In the genomic region with DNA sequence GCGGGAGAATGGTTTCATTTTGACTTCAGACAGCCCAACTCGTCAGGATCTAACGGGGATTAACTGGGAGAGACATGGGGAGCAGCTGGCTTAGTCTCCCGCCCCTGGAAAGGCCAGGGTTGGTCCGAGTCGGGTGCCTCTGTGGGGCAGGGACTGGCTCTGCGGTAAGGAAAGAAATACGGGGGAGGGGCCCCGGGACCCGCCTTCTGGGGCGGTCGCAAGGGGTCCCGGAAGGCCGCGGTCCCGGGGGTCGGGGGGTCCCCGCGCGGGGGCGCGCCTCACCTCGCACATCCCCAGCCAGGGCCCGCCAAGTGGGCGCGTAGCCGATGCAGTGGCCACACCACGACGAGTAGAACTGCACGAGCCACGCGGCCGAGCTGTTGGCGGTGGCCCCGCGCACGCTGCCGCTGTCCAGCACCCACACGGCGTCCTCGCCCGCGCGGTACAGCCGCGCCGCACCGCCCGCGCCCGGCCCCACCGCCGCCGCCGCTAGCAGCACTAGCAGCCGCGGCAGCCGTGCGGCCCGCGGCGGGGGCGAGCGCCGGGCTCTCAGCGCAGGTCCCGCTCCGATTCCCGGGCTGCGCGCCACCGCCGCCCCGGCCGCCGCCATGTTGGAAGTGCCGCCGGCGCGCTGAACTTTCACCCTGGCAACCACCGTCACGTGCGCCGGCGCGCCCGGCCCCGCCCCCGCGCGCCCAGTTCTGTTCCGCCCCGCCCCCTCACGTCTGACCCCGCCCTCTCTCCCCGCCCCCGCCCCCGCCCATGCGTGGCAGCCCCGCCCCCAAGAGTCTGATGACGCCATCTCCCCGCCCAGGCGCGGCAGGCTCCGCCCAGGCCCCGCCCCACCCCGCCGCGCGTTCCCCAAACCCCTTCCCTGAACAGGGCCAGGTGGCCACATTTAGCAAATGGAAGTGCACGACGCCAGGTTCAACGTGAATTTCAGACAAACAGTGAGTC, we compare ENCODE assay signal across 8 cellular contexts. TPM values are rescaled to one million over a fixed set of nuclear protein-coding genes. Genes with fewer than 3 reads are reported as not detected.
DNase-seq lines count a peak whose midpoint lies in the region; ATAC-seq and TF ChIP-seq lines count a peak whose summit lies in the region.

A gene with protein sequence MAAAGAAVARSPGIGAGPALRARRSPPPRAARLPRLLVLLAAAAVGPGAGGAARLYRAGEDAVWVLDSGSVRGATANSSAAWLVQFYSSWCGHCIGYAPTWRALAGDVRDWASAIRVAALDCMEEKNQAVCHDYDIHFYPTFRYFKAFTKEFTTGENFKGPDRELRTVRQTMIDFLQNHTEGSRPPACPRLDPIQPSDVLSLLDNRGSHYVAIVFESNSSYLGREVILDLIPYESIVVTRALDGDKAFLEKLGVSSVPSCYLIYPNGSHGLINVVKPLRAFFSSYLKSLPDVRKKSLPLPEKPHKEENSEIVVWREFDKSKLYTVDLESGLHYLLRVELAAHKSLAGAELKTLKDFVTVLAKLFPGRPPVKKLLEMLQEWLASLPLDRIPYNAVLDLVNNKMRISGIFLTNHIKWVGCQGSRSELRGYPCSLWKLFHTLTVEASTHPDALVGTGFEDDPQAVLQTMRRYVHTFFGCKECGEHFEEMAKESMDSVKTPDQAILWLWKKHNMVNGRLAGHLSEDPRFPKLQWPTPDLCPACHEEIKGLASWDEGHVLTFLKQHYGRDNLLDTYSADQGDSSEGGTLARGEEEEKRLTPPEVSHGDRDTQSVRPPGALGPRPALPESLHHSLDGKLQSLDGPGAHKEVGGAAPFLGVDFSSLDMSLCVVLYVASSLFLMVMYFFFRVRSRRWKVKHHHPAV (minus strand): TSS at position 619 of the 957 bp plus-strand sequence. CDS start 9 bp downstream, at position 610.

- H3K27me3 Mint-ChIP-seq in T-cell, result no peaks in the 10 kb centered on the region

- peaks cover 33 to 46% (median 43%) of the 10 kb centered on the region in 3 donors for H3K4me1 Mint-ChIP-seq in T-cell

- H3K9me3 ChIP-seq in cardiac muscle cell (ENCODE audit: low read depth) (no peaks in the 10 kb centered on the region), trophoblast cell (ENCODE audit: insufficient read depth, low read depth, low read length) (no peaks in the 10 kb centered on the region), tibial artery (no peaks in the 10 kb centered on the region)

- WGBS in trophoblast cell (ENCODE audit: extremely low coverage, insufficient coverage, insufficient read length), result no CpG with 5 or more reads among the region's 113 CpGs

- POLR2A ChIA-PET in T-cell (lab: Charles Lee), result no interaction called here

- no peaks in the 10 kb centered on the region for H3K36me3 Mint-ChIP-seq in T-cell

- H3K4me3 ChIP-seq in cardiac muscle cell (peak within 1 kb of the TSS; percentile 64), trophoblast cell (ENCODE audit: low read depth, low read length) (peak within 1 kb of the TSS; percentile 93), tibial artery (peak within 1 kb of the TSS; percentile 74)

- TF ChIP-seq CTCF in cardiac muscle cell (IDR thresholded peaks at IDR 0.05; ENCODE audit: low read depth, low read length) (no peak), tibial artery (IDR thresholded peaks at IDR 0.05) (peak in 1 of 2 experiments; percentile 17)

- H4K91ac ChIP-seq in trophoblast cell (ENCODE audit: low read depth, low read length), result peak within 1 kb of the TSS; percentile 26

- CTCF ChIA-PET in T-cell (lab: Charles Lee), result no interaction called here

- no peak within 1 kb of the TSS for H3K14ac ChIP-seq in trophoblast cell (ENCODE audit: low read length)

- no peaks in the 10 kb centered on the region for H3K79me2 ChIP-seq in trophoblast cell (ENCODE audit: control insufficient read depth, insufficient read depth, low read length, poor library complexity)

- no peak within 1 kb of the TSS for H2AK5ac ChIP-seq in trophoblast cell (ENCODE audit: low read length)

- no peak within 1 kb of the TSS for H2BK5ac ChIP-seq in trophoblast cell (ENCODE audit: low read depth, low read length, poor library complexity)

- intact Hi-C loops in tibial artery (cut with DNase I; ENCODE audit: low total_unique reads), result loop anchor here (10.0 kb wide), 1 partner anchor 281 kb away; a partner anchor contains a TSS

- no peak within 1 kb of the TSS for H2BK120ac ChIP-seq in trophoblast cell (ENCODE audit: insufficient read depth, low read length, poor library complexity)

- peak within 1 kb of the TSS; percentile 81 for H3K4me2 ChIP-seq in trophoblast cell (ENCODE audit: low read length)

- H3K27ac ChIP-seq in cardiac muscle cell (no peak within 1 kb of the TSS), trophoblast cell (ENCODE audit: low read depth, low read length) (no peak within 1 kb of the TSS), tibial artery (peak within 1 kb of the TSS; percentile 23 to 46)

- H3K23ac ChIP-seq in trophoblast cell (ENCODE audit: low read length), result no peak within 1 kb of the TSS

- H4K8ac ChIP-seq in trophoblast cell (ENCODE audit: low read depth, low read length), result peak within 1 kb of the TSS; percentile 70

- H2AFZ ChIP-seq in trophoblast cell (ENCODE audit: insufficient read depth, low read length, poor library complexity), result peak within 1 kb of the TSS; percentile 66

- peak within 1 kb of the TSS; percentile 91 to 98 (median 92) for H3K4me3 Mint-ChIP-seq in T-cell

- peak; percentile 84 to 89 (median 86) for ATAC-seq in T-cell (replicated peaks in 1 of 4)

- H3K36me3 ChIP-seq in cardiac muscle cell (no peaks in the 10 kb centered on the region), trophoblast cell (ENCODE audit: control insufficient read depth in 1 of 2, insufficient read depth in 2 of 2, low read length in 2 of 2) (no peaks in the 10 kb centered on the region), tibial artery (no peaks in the 10 kb centered on the region)

- H3K4me1 ChIP-seq in cardiac muscle cell (ENCODE audit: low read depth), result peaks cover 6% of the 10 kb centered on the region
- H3K4me1 ChIP-seq in trophoblast cell (ENCODE audit: control insufficient read depth in 1 of 2, insufficient read depth in 2 of 2, low read length in 2 of 2), result peaks cover 9 to 12% of the 10 kb centered on the region in 2 experiments
- H3K4me1 ChIP-seq in tibial artery, result peaks cover 0 to 14% (median 9%) of the 10 kb centered on the region in 4 donors

- H2BK12ac ChIP-seq in trophoblast cell (ENCODE audit: low read length), result no peak within 1 kb of the TSS

- H3K4ac ChIP-seq in trophoblast cell (ENCODE audit: low read depth, low read length), result no peak within 1 kb of the TSS

- H4K12ac ChIP-seq in trophoblast cell (ENCODE audit: low read depth, low read length), result no peak within 1 kb of the TSS

- peak within 1 kb of the TSS; percentile 64 for H3K9ac ChIP-seq in trophoblast cell (ENCODE audit: low read length)

- H3K79me1 ChIP-seq in trophoblast cell (ENCODE audit: low read length), result no peaks in the 10 kb centered on the region

- H3K27ac Mint-ChIP-seq in T-cell, result peak within 1 kb of the TSS; percentile 88 to 91

- no peaks in the 10 kb centered on the region for H3K9me3 Mint-ChIP-seq in T-cell

- no peak within 1 kb of the TSS for H3K18ac ChIP-seq in trophoblast cell (ENCODE audit: low read length)

- no peaks in the 10 kb centered on the region for H3K27me3 ChIP-seq in cardiac muscle cell
- no peaks in the 10 kb centered on the region for H3K27me3 ChIP-seq in trophoblast cell (ENCODE audit: insufficient read depth, low read length)
- no peaks in the 10 kb centered on the region for H3K27me3 ChIP-seq in tibial artery

- peak; percentile 50 for DNase-seq in DMS114 treated with DMSO at 0.1 percent for 48 hours (lab: John Stamatoyannopoulos, UW; ENCODE audit: unreplicated experiment)
- DNase-seq in GOT3 (lab: John Stamatoyannopoulos, UW), result peak; percentile 62
- peak; percentile 79 for DNase-seq in NAMALWA (ENCODE audit: low spot score)
- DNase-seq in T-cell, result peak; percentile 67 to 86 (median 78)
- DNase-seq in activated naive CD8-positive, alpha-beta T cell treated with anti-CD3 and anti-CD28 coated beads, Interleukin-2, amount 50 U/mL, for 16 hours (ENCODE audit: low read depth, low spot score), result peak; percentile 54
- peak; percentile 86 for DNase-seq in cardiac muscle cell (ENCODE audit: low read depth in 1 of 2, low spot score in 1 of 2)
- peak; percentile 50 to 75 for DNase-seq in trophoblast cell
- DNase-seq in tibial artery, result peak; percentile 73 to 88

RNA-seq across cellular contexts. Expression of the gene that starts here (rescaled TPM):
- total RNA-seq in T-cell (10 to 100 TPM; 14.1 to 19.4 (median 17.0) TPM), cardiac muscle cell (10.5 and 11.5 TPM in 2 replicates)
- 1.7 TPM in 2 replicates for polyA plus RNA-seq in cardiac muscle cell
- 3.9 and 4.3 TPM in 2 replicates for polyA plus RNA-seq in trophoblast cell (2013)

Comparison
In these comparisons a context has a peak if more than half of its experiments do, and no peak if none do; other contexts are left out.
1. H3K27ac ChIP-seq: peak in tibial artery (2 of 2); none in cardiac muscle cell (single experiment) and trophoblast cell (single experiment).
2. Peak in every context shown above with its lines, with median percentiles within 50 percentile points of each other: DNase-seq and H3K4me3 ChIP-seq.